ENCODE assay signal across 28 cellular contexts in the genomic region with DNA sequence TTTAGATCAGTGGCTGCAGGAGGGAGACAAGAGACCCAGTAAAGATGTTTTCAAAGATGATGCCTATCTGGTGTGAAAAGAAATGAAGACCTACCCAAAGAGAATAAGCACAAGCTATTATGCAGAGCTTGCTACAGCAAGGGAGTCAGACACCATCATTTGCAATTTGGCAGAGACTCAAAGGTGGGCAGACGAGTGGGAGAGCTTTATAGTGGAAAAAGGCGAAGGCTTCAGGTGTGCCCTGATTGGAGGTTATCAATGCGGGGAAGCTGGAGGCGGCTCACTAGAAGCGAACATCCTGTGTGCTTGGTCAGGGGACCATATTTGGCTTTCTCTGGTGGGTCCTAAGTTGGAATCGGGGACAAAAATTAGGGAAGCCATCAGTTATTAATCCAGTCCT.
"Had no signal": no experiment of that assay in that cellular context is flagged by ENCODE, and none has a peak within 500 bp of the region (broad histone marks: within the 10 kb centered on the region; RNA-seq: fewer than 3 reads in every experiment).

No MANE protein-coding gene starts in this region.

- H3K9me3 ChIP-seq: suprapubic skin, testis, thoracic aorta, thyroid gland, tibial artery, tibial nerve, transverse colon, upper lobe of left lung, upper lobe of right lung, uterus, vagina had no signal

- H3K4me1 ChIP-seq: stomach, testis, thyroid gland, tibial artery, transverse colon, upper lobe of right lung, uterus had no signal

- H3K4me1 Mint-ChIP-seq: stimulated activated effector memory CD8-positive, alpha-beta T cell treated with anti-CD3 and anti-CD28 coated beads, Interleukin-12 subunit alpha, Interleukin-12 subunit beta, amount 100 ng/mL, for 72 hours; stimulated activated memory B cell treated with anti-CD40 and anti-IgM and Interleukin-4, amounts not matched to agents 10 μg/mL and 1 μg/mL and 100 μg/mL, for 72 hours; stimulated activated naive B cell treated with anti-CD40 and anti-IgM and Interleukin-4, amounts not matched to agents 10 μg/mL and 1 μg/mL and 100 μg/mL, for 72 hours; stimulated activated naive CD8-positive, alpha-beta T cell treated with anti-CD3 and anti-CD28 coated beads, Interleukin-15, amount 100 ng/mL, for 72 hours had no signal

- H3K27me3 Mint-ChIP-seq: stimulated activated memory B cell treated with anti-CD40 and anti-IgM and Interleukin-4, amounts not matched to agents 10 μg/mL and 1 μg/mL and 100 μg/mL, for 72 hours; stimulated activated naive B cell treated with anti-CD40 and anti-IgM and Interleukin-4, amounts not matched to agents 10 μg/mL and 1 μg/mL and 100 μg/mL, for 72 hours; stimulated activated naive CD8-positive, alpha-beta T cell treated with anti-CD3 and anti-CD28 coated beads, Interleukin-15, amount 100 ng/mL, for 72 hours; stimulated activated naive CD8-positive, alpha-beta T cell treated with anti-CD3 and anti-CD28 coated beads, Interleukin-15, Interleukin-2, amounts not matched to agents 100 ng/mL and 50 ng/mL, for 24 hours; type B pancreatic cell had no signal

- H3K4me3 ChIP-seq: stomach, suprapubic skin, testis, thoracic aorta, thyroid gland, tibial artery, tibial nerve, transverse colon, upper lobe of left lung, upper lobe of right lung, uterus, vagina had no signal

- H3K36me3 ChIP-seq: stomach, suprapubic skin, thoracic aorta, thyroid gland, tibial artery, transverse colon, upper lobe of left lung, upper lobe of right lung, uterus, vagina had no signal

- H3K9me3 Mint-ChIP-seq: stimulated activated effector memory CD8-positive, alpha-beta T cell treated with anti-CD3 and anti-CD28 coated beads, Interleukin-12 subunit alpha, Interleukin-12 subunit beta, amount 100 ng/mL, for 72 hours; stimulated activated memory B cell treated with anti-CD40 and anti-IgM and Interleukin-4, amounts not matched to agents 10 μg/mL and 1 μg/mL and 100 μg/mL, for 72 hours; stimulated activated naive CD8-positive, alpha-beta T cell treated with anti-CD3 and anti-CD28 coated beads, Interleukin-15, amount 100 ng/mL, for 72 hours; stimulated activated naive CD8-positive, alpha-beta T cell treated with anti-CD3 and anti-CD28 coated beads, Interleukin-15, Interleukin-2, amounts not matched to agents 100 ng/mL and 50 ng/mL, for 24 hours; type B pancreatic cell had no signal

- H3K27me3 ChIP-seq: stomach, suprapubic skin, testis, thyroid gland, tibial artery, tibial nerve, transverse colon, upper lobe of left lung, upper lobe of right lung, uterus, vagina had no signal

- ATAC-seq: stimulated activated effector memory CD8-positive, alpha-beta T cell treated with anti-CD3 and anti-CD28 coated beads, Interleukin-12 subunit alpha, Interleukin-12 subunit beta, amount 100 ng/mL, for 72 hours; stimulated activated memory B cell treated with anti-CD40 and anti-IgM and Interleukin-4, amounts not matched to agents 10 μg/mL and 1 μg/mL and 100 μg/mL, for 72 hours; stimulated activated naive B cell treated with anti-CD40 and anti-IgM and Interleukin-4, amounts not matched to agents 10 μg/mL and 1 μg/mL and 100 μg/mL, for 72 hours; stimulated activated naive CD8-positive, alpha-beta T cell treated with anti-CD3 and anti-CD28 coated beads, Interleukin-15, amount 100 ng/mL, for 72 hours; stimulated activated naive CD8-positive, alpha-beta T cell treated with anti-CD3 and anti-CD28 coated beads, Interleukin-15, Interleukin-2, amounts not matched to agents 100 U/mL and 50 U/mL, for 24 hours; upper lobe of right lung had no signal

- H3K4me3 Mint-ChIP-seq: stimulated activated effector memory CD8-positive, alpha-beta T cell treated with anti-CD3 and anti-CD28 coated beads, Interleukin-12 subunit alpha, Interleukin-12 subunit beta, amount 100 ng/mL, for 72 hours; stimulated activated memory B cell treated with anti-CD40 and anti-IgM and Interleukin-4, amounts not matched to agents 10 μg/mL and 1 μg/mL and 100 μg/mL, for 72 hours; stimulated activated naive B cell treated with anti-CD40 and anti-IgM and Interleukin-4, amounts not matched to agents 10 μg/mL and 1 μg/mL and 100 μg/mL, for 72 hours; stimulated activated naive CD8-positive, alpha-beta T cell treated with anti-CD3 and anti-CD28 coated beads, Interleukin-15, amount 100 ng/mL, for 72 hours; stimulated activated naive CD8-positive, alpha-beta T cell treated with anti-CD3 and anti-CD28 coated beads, Interleukin-15, Interleukin-2, amounts not matched to agents 100 ng/mL and 50 ng/mL, for 24 hours; type B pancreatic cell had no signal

- H3K36me3 Mint-ChIP-seq: stimulated activated effector memory CD8-positive, alpha-beta T cell treated with anti-CD3 and anti-CD28 coated beads, Interleukin-12 subunit alpha, Interleukin-12 subunit beta, amount 100 ng/mL, for 72 hours had no signal

- H3K27ac ChIP-seq: stomach, suprapubic skin, testis, thoracic aorta, thyroid gland, tibial artery, tibial nerve, transverse colon, upper lobe of left lung, upper lobe of right lung, uterus, vagina had no signal

- DNase-seq: stimulated activated CD4-positive, alpha-beta T cell treated with anti-CD3 and anti-CD28 coated beads, Interleukin-2, amount 100 ng/mL, for 48 hours; stimulated activated CD4-positive, alpha-beta T cell treated with anti-CD3 and anti-CD28 coated beads, Interleukin-4, amount 100 ng/mL, for 1 hour; stimulated activated CD4-positive, alpha-beta T cell treated with anti-CD3 and anti-CD28 coated beads, Interleukin-4, amount 100 ng/mL, for 24 hours; stimulated activated CD4-positive, alpha-beta T cell treated with anti-CD3 and anti-CD28 coated beads, Interleukin-4, amount 100 ng/mL, for 4 hours; stimulated activated CD8-positive, alpha-beta memory T cell treated with anti-CD3 and anti-CD28 coated beads, Interleukin-4, amount 100 ng/mL, for 48 hours; stimulated activated naive B cell treated with anti-CD40 and anti-IgM and Interleukin-4, amounts not matched to agents 10 μg/mL and 1 μg/mL and 100 μg/mL, for 72 hours; stimulated activated naive CD4-positive, alpha-beta T cell; stimulated activated naive CD4-positive, alpha-beta T cell treated with Interleukin-2 at 50 U/mL for 16 hours; stimulated activated naive CD8-positive, alpha-beta T cell treated with anti-CD3 and anti-CD28 coated beads, Interleukin-15, amount 100 ng/mL, for 72 hours; stimulated activated naive CD8-positive, alpha-beta T cell treated with anti-CD3 and anti-CD28 coated beads, Interleukin-15, Interleukin-2, amounts not matched to agents 100 U/mL and 50 U/mL, for 24 hours; stomach; substantia nigra; testis; thyroid gland; tibial artery; transverse colon; trophoblast cell; upper lobe of left lung; upper lobe of right lung; uterus had no signal

- H3K27ac Mint-ChIP-seq: stimulated activated effector memory CD8-positive, alpha-beta T cell treated with anti-CD3 and anti-CD28 coated beads, Interleukin-12 subunit alpha, Interleukin-12 subunit beta, amount 100 ng/mL, for 72 hours; stimulated activated memory B cell treated with anti-CD40 and anti-IgM and Interleukin-4, amounts not matched to agents 10 μg/mL and 1 μg/mL and 100 μg/mL, for 72 hours; stimulated activated naive B cell treated with anti-CD40 and anti-IgM and Interleukin-4, amounts not matched to agents 10 μg/mL and 1 μg/mL and 100 μg/mL, for 72 hours; stimulated activated naive CD8-positive, alpha-beta T cell treated with anti-CD3 and anti-CD28 coated beads, Interleukin-15, amount 100 ng/mL, for 72 hours; stimulated activated naive CD8-positive, alpha-beta T cell treated with anti-CD3 and anti-CD28 coated beads, Interleukin-15, Interleukin-2, amounts not matched to agents 100 ng/mL and 50 ng/mL, for 24 hours; type B pancreatic cell had no signal
